2 cellular contexts compared by ENCODE assay signal in the genomic region with DNA sequence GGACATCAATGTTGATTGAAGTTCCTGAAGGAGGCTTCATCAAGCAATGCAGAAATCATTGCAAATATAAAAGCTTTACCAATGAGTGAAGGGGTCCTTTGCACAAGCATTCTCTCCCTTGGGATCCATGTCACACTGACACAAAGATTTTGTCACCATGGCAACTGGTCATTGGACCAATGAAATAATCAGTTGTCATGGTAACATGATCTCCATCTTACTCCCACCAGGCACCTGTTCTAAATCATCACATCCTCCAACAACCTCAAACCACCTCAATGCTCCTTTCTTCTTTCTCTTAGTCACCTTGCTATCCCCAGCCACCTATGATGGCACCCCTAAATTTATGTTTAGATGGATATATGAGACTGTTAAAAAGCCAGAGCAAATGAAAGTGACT.
TF ChIP-seq lines count a peak whose summit lies in the region.

No MANE protein-coding gene starts in this region.

TF ChIP-seq in HepG2, 621 proteins besides CTCF, POLR2A, EP300 and RAD21:
- TF ChIP-seq, protein P1, sequence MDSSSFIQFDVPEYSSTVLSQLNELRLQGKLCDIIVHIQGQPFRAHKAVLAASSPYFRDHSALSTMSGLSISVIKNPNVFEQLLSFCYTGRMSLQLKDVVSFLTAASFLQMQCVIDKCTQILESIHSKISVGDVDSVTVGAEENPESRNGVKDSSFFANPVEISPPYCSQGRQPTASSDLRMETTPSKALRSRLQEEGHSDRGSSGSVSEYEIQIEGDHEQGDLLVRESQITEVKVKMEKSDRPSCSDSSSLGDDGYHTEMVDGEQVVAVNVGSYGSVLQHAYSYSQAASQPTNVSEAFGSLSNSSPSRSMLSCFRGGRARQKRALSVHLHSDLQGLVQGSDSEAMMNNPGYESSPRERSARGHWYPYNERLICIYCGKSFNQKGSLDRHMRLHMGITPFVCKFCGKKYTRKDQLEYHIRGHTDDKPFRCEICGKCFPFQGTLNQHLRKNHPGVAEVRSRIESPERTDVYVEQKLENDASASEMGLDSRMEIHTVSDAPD (CRISPR knock-in tag; IDR thresholded peaks at IDR 0.05) = no peak
- TF ChIP-seq RFX1 (IDR thresholded peaks at IDR 0.05) = peak; percentile 67; the same call in 1 of the 2 replicates

TF ChIP-seq in GM12878, 131 proteins besides CTCF, POLR2A, EP300 and RAD21:
- TF ChIP-seq ZNF24 (IDR thresholded peaks at IDR 0.05) (no peak), BMI1 (IDR thresholded peaks at IDR 0.05; ENCODE audit: borderline replicate concordance) (peak; percentile 88), ZSCAN29 (IDR thresholded peaks at IDR 0.05) (no peak), TARDBP (IDR thresholded peaks at IDR 0.05; ENCODE audit: borderline replicate concordance) (no peak), FOS (IDR thresholded peaks at IDR 0.05; ENCODE audit: borderline replicate concordance, extremely low read depth, insufficient read length) (no peak)
- TF ChIP-seq, protein P2, sequence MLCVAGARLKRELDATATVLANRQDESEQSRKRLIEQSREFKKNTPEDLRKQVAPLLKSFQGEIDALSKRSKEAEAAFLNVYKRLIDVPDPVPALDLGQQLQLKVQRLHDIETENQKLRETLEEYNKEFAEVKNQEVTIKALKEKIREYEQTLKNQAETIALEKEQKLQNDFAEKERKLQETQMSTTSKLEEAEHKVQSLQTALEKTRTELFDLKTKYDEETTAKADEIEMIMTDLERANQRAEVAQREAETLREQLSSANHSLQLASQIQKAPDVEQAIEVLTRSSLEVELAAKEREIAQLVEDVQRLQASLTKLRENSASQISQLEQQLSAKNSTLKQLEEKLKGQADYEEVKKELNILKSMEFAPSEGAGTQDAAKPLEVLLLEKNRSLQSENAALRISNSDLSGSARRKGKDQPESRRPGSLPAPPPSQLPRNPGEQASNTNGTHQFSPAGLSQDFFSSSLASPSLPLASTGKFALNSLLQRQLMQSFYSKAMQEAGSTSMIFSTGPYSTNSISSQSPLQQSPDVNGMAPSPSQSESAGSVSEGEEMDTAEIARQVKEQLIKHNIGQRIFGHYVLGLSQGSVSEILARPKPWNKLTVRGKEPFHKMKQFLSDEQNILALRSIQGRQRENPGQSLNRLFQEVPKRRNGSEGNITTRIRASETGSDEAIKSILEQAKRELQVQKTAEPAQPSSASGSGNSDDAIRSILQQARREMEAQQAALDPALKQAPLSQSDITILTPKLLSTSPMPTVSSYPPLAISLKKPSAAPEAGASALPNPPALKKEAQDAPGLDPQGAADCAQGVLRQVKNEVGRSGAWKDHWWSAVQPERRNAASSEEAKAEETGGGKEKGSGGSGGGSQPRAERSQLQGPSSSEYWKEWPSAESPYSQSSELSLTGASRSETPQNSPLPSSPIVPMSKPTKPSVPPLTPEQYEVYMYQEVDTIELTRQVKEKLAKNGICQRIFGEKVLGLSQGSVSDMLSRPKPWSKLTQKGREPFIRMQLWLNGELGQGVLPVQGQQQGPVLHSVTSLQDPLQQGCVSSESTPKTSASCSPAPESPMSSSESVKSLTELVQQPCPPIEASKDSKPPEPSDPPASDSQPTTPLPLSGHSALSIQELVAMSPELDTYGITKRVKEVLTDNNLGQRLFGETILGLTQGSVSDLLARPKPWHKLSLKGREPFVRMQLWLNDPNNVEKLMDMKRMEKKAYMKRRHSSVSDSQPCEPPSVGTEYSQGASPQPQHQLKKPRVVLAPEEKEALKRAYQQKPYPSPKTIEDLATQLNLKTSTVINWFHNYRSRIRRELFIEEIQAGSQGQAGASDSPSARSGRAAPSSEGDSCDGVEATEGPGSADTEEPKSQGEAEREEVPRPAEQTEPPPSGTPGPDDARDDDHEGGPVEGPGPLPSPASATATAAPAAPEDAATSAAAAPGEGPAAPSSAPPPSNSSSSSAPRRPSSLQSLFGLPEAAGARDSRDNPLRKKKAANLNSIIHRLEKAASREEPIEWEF (IDR thresholded peaks at IDR 0.05; ENCODE audit: insufficient replicate concordance, low read depth, low read length) = no peak
- TF ChIP-seq, protein P3, sequence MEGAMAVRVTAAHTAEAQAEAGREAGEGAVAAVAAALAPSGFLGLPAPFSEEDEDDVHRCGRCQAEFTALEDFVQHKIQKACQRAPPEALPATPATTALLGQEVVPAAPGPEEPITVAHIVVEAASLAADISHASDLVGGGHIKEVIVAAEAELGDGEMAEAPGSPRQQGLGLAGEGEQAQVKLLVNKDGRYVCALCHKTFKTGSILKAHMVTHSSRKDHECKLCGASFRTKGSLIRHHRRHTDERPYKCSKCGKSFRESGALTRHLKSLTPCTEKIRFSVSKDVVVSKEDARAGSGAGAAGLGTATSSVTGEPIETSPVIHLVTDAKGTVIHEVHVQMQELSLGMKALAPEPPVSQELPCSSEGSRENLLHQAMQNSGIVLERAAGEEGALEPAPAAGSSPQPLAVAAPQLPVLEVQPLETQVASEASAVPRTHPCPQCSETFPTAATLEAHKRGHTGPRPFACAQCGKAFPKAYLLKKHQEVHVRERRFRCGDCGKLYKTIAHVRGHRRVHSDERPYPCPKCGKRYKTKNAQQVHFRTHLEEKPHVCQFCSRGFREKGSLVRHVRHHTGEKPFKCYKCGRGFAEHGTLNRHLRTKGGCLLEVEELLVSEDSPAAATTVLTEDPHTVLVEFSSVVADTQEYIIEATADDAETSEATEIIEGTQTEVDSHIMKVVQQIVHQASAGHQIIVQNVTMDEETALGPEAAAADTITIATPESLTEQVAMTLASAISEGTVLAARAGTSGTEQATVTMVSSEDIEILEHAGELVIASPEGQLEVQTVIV (IDR thresholded peaks at IDR 0.05; ENCODE audit: borderline replicate concordance, partially characterized antibody) = no peak
